ENCODE assay signal across 1 cellular context in the genomic region with DNA sequence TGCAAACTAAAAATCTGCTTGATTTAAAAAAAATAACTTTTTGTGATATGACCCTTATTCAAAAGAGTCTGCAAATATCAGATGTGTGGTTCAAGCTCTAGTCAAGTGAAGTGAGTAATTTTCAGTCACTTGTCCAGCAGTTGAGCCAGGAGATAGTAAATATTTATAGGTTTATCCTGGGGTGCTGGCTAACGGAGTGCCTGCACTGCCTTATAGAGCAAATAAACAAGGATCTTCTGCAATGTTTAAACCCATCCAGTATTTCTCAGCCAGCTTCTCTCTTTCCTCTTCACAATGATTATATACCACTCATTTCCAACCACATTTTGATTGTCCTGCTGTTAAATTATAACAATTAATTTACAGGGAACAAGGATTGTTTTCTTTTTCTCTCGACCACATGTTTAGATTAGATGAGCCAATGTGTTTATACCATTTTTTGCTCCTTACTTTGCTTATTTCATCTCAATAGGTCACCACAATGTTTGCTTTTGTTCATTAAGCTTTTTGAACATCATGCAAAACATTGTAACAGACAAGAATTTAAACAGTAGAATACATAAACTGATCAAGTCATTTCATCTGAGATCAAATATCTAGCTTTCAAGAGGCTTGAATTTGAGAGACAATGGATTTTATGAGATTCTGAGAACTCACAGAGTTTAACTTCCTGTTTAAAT.
TF ChIP-seq lines count a peak whose summit lies in the region.

No MANE protein-coding gene starts in this region.

TF ChIP-seq in IMR-90, 13 proteins besides CTCF, POLR2A, EP300 and RAD21:
- TF ChIP-seq CEBPB (IDR thresholded peaks at IDR 0.05; ENCODE audit: low read depth, low read length) (no peak), USF2 (IDR thresholded peaks at IDR 0.05; ENCODE audit: low read depth, low read length) (no peak), FOS (IDR thresholded peaks at IDR 0.05; ENCODE audit: low read depth, low read length) (no peak), RFX5 (IDR thresholded peaks at IDR 0.05; ENCODE audit: low read depth, low read length) (no peak), NFE2L2 (IDR thresholded peaks at IDR 0.05; ENCODE audit: low read depth, low read length) (no peak), SMC3 (IDR thresholded peaks at IDR 0.05; ENCODE audit: low read depth, low read length) (no peak), BHLHE40 (IDR thresholded peaks at IDR 0.05; ENCODE audit: low read depth, low read length) (no peak), MAZ (IDR thresholded peaks at IDR 0.05; ENCODE audit: borderline replicate concordance, low read depth, low read length) (no peak), RCOR1 (IDR thresholded peaks at IDR 0.05; ENCODE audit: insufficient replicate concordance, low read length) (no peak), MXI1 (IDR thresholded peaks at IDR 0.05; ENCODE audit: borderline replicate concordance, low read depth, low read length) (no peak), CHD1 (IDR thresholded peaks at IDR 0.05; ENCODE audit: low read depth, low read length) (no peak), MAFK (IDR thresholded peaks at IDR 0.05; ENCODE audit: low read depth, low read length) (no peak)
- TF ChIP-seq, protein P1, sequence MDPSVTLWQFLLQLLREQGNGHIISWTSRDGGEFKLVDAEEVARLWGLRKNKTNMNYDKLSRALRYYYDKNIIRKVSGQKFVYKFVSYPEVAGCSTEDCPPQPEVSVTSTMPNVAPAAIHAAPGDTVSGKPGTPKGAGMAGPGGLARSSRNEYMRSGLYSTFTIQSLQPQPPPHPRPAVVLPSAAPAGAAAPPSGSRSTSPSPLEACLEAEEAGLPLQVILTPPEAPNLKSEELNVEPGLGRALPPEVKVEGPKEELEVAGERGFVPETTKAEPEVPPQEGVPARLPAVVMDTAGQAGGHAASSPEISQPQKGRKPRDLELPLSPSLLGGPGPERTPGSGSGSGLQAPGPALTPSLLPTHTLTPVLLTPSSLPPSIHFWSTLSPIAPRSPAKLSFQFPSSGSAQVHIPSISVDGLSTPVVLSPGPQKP (IDR thresholded peaks at IDR 0.05; ENCODE audit: borderline replicate concordance, low read depth, low read length) = no peak
